In genomic region chr3:177195941-177196472, GRCh38 we compare ENCODE assay signal across 7 cellular contexts. TPM values are rescaled to one million over a fixed set of nuclear protein-coding genes. Genes with fewer than 3 reads are reported as not detected.
DNase-seq lines count a peak whose midpoint lies in the region; ATAC-seq and TF ChIP-seq lines count a peak whose summit lies in the region.

No MANE protein-coding gene starts in this region.

- H3K36me3 ChIP-seq in GM06990 (ENCODE audit: control insufficient read depth, insufficient read depth, low read length) (no peaks in the 10 kb centered on the region), Karpas-422 (ENCODE audit: insufficient read depth, low read length) (0 out of 2 replicates have a peak, but pooled peaks cover 5% of the 10 kb centered on the region), iPS DF 6.9 (ENCODE audit: control insufficient read depth, insufficient read depth, low read length) (no peaks in the 10 kb centered on the region), skeletal muscle tissue (ENCODE audit: control insufficient read depth in 3 of 3, insufficient read depth in 3 of 3, low read length in 3 of 3) (no peaks in the 10 kb centered on the region)

- ATAC-seq in GM21390 (IDR thresholded peaks at IDR 0.05; ENCODE audit: unreplicated experiment): no peak

- H3K4me1 Mint-ChIP-seq in activated T-helper 1 cell treated with anti-CD3 and anti-CD28 coated beads, Interleukin-12 subunit alpha, Interleukin-12 subunit beta, Interleukin-2, Interleukin-4 antibody, amounts not matched to agents 30 ng/mL and 10 ng/mL and 1 ng/mL, durations not matched to agents 14 hours and 24 hours and 36 hours (ENCODE audit: low read depth): peaks cover 67% of the 10 kb centered on the region

- no peak for TF ChIP-seq CTCF in GM06990 (IDR thresholded peaks at IDR 0.05; ENCODE audit: insufficient read depth, low read length, poor library complexity, severe bottlenecking)

- no peaks in the 10 kb centered on the region for H3K9me3 Mint-ChIP-seq in activated T-helper 1 cell treated with anti-CD3 and anti-CD28 coated beads, Interleukin-12 subunit alpha, Interleukin-12 subunit beta, Interleukin-2, Interleukin-4 antibody, amounts not matched to agents 30 ng/mL and 10 ng/mL and 1 ng/mL, durations not matched to agents 14 hours and 24 hours and 36 hours

- H4K20me1 ChIP-seq in Karpas-422 (ENCODE audit: insufficient read depth, low read depth, low read length): peaks cover 36% of the 10 kb centered on the region; the same call in 1 of the 2 replicates

- H3K27me3 ChIP-seq in GM06990 (replicated peaks; ENCODE audit: control insufficient read depth, insufficient read depth, low read length) (no peaks in the 10 kb centered on the region), Karpas-422 (ENCODE audit: low read length) (peaks cover 2% of the 10 kb centered on the region; the same call in 1 of the 2 replicates), iPS DF 6.9 (ENCODE audit: control insufficient read depth, insufficient read depth, low read length) (no peaks in the 10 kb centered on the region), skeletal muscle tissue (ENCODE audit: control insufficient read depth in 3 of 3, insufficient read depth in 3 of 3, low read length in 3 of 3) (no peaks in the 10 kb centered on the region)

- peaks cover 54% of the 10 kb centered on the region for H3K79me2 ChIP-seq in Karpas-422 (ENCODE audit: low read length)

- H3K36me3 Mint-ChIP-seq in activated T-helper 1 cell treated with anti-CD3 and anti-CD28 coated beads, Interleukin-12 subunit alpha, Interleukin-12 subunit beta, Interleukin-2, Interleukin-4 antibody, amounts not matched to agents 30 ng/mL and 10 ng/mL and 1 ng/mL, durations not matched to agents 14 hours and 24 hours and 36 hours (ENCODE audit: low read depth): peaks cover 31% of the 10 kb centered on the region

- H3K4me3 ChIP-seq in GM06990 (replicated peaks; ENCODE audit: low read depth, low read length) (peak overlapping the region; percentile 90), Karpas-422 (ENCODE audit: low read length) (peak overlapping the region; percentile 90), iPS DF 6.9 (ENCODE audit: low read length) (peak overlapping the region; percentile 97), skeletal muscle tissue (ENCODE audit: low read length in 3 of 3) (peak overlapping the region; percentile 76 to 92 (median 80))

- H3K9ac ChIP-seq in Karpas-422 (ENCODE audit: low read length) (peak overlapping the region; percentile 92), skeletal muscle tissue (ENCODE audit: low read depth in 1 of 3, low read length in 3 of 3) (peak overlapping the region; percentile 79 to 96 (median 85))

- H3K27me3 Mint-ChIP-seq in activated T-helper 1 cell treated with anti-CD3 and anti-CD28 coated beads, Interleukin-12 subunit alpha, Interleukin-12 subunit beta, Interleukin-2, Interleukin-4 antibody, amounts not matched to agents 30 ng/mL and 10 ng/mL and 1 ng/mL, durations not matched to agents 14 hours and 24 hours and 36 hours (ENCODE audit: insufficient read depth): no peaks in the 10 kb centered on the region

- H3K4me3 Mint-ChIP-seq in activated T-helper 1 cell treated with anti-CD3 and anti-CD28 coated beads, Interleukin-12 subunit alpha, Interleukin-12 subunit beta, Interleukin-2, Interleukin-4 antibody, amounts not matched to agents 30 ng/mL and 10 ng/mL and 1 ng/mL, durations not matched to agents 14 hours and 24 hours and 36 hours: peak overlapping the region; percentile 98

- H3K9me3 ChIP-seq in Karpas-422 (ENCODE audit: low read length) (no peaks in the 10 kb centered on the region), iPS DF 6.9 (ENCODE audit: control insufficient read depth, insufficient read depth, low read length) (no peaks in the 10 kb centered on the region; the same call in 1 of the 2 replicates), skeletal muscle tissue (ENCODE audit: control insufficient read depth in 3 of 3, low read length in 3 of 3) (no peaks in the 10 kb centered on the region)

- WGBS in iPS DF 6.9 (ENCODE audit: insufficient coverage, insufficient read length): no CpG with 5 or more reads among the region's 12 CpGs

- H3K27ac ChIP-seq in Karpas-422 (ENCODE audit: low read length): peak overlapping the region; percentile 87
- no peak overlapping the region for H3K27ac ChIP-seq in iPS DF 6.9 (ENCODE audit: low read length)
- peak overlapping the region; percentile 96 for H3K27ac ChIP-seq in skeletal muscle tissue (ENCODE audit: low read depth, low read length)

- peaks cover 58% of the 10 kb centered on the region for H3K4me1 ChIP-seq in Karpas-422 (ENCODE audit: low read length)
- H3K4me1 ChIP-seq in iPS DF 6.9 (ENCODE audit: control insufficient read depth, insufficient read depth, low read length): peaks cover 1% of the 10 kb centered on the region; the same call in 1 of the 2 replicates
- peaks cover 19 to 28% (median 23%) of the 10 kb centered on the region in 3 donors for H3K4me1 ChIP-seq in skeletal muscle tissue (ENCODE audit: control insufficient read depth in 3 of 3, insufficient read depth in 3 of 3, low read length in 3 of 3)

- no peak overlapping the region for H2AFZ ChIP-seq in Karpas-422 (ENCODE audit: low read length)

- peak overlapping the region; percentile 78 for H3K4me2 ChIP-seq in Karpas-422 (ENCODE audit: low read depth, low read length, poor library complexity, severe bottlenecking)

- DNase-seq in GM06990 (ENCODE audit: extremely low read depth, insufficient read length) (no peak), Karpas-422 (peak; percentile 90), iPS DF 6.9 (ENCODE audit: low read depth, low spot score) (no peak), NCI-H526 treated with DMSO at 0.1 percent for 48 hours (lab: John Stamatoyannopoulos, UW) (no peak)
- DNase-seq in activated T-helper 1 cell treated with anti-CD3 and anti-CD28 coated beads, Interleukin-12 subunit alpha, Interleukin-12 subunit beta, Interleukin-2, Interleukin-4 antibody, amounts not matched to agents 30 ng/mL and 10 ng/mL and 1 ng/mL, durations not matched to agents 14 hours and 24 hours and 36 hours (ENCODE audit: low spot score): no peak

- intact Hi-C loops in activated T-helper 1 cell treated with anti-CD3 and anti-CD28 coated beads, Interleukin-12 subunit alpha, Interleukin-12 subunit beta, Interleukin-2, Interleukin-4 antibody, amounts not matched to agents 30 ng/mL and 10 ng/mL and 1 ng/mL, durations not matched to agents 14 hours and 24 hours and 36 hours (cut with micrococcal nuclease): loop anchor here (1.0 to 5.0 kb wide), 6 partner anchors 55 to 1951 kb away; partner anchors contain the start of gene PIK3CA

- peak overlapping the region; percentile 99 for H3K27ac Mint-ChIP-seq in activated T-helper 1 cell treated with anti-CD3 and anti-CD28 coated beads, Interleukin-12 subunit alpha, Interleukin-12 subunit beta, Interleukin-2, Interleukin-4 antibody, amounts not matched to agents 30 ng/mL and 10 ng/mL and 1 ng/mL, durations not matched to agents 14 hours and 24 hours and 36 hours

- no peaks in the 10 kb centered on the region for H3K9me2 ChIP-seq in Karpas-422 (replicated peaks; ENCODE audit: insufficient read depth, low read length)

RNA-seq across cellular contexts. Expression of gene TBL1XR1, which starts 1.3 kb away (rescaled TPM):
- total RNA-seq in Karpas-422 (2014; rRNA removed; shearing (Covaris generic); ENCODE audit: low replicate concordance): 67.6 and 81.0 TPM in 2 replicates
- 184 and 190 TPM in 2 replicates for total RNA-seq in activated T-helper 1 cell treated with anti-CD3 and anti-CD28 coated beads, Interleukin-12 subunit alpha, Interleukin-12 subunit beta, Interleukin-2, Interleukin-4 antibody, amounts not matched to agents 30 ng/mL and 10 ng/mL and 1 ng/mL, durations not matched to agents 14 hours and 24 hours and 36 hours
- total RNA-seq in skeletal muscle tissue: 124 TPM
